ENCODE assay signal across 12 cellular contexts in genomic region chr2:47897191-47897955, GRCh38. TPM values are rescaled to one million over a fixed set of nuclear protein-coding genes. Genes with fewer than 3 reads are reported as not detected.
DNase-seq lines count a peak whose midpoint lies in the region; ATAC-seq and TF ChIP-seq lines count a peak whose summit lies in the region.
"Had no signal": no experiment of that assay in that cellular context is flagged by ENCODE, and none has a peak within 500 bp of the region (broad histone marks: within the 10 kb centered on the region; RNA-seq: fewer than 3 reads in every experiment).

No MANE protein-coding gene starts in this region.

- ATAC-seq in HG02642 (IDR thresholded peaks at IDR 0.05; ENCODE audit: poor library complexity, unreplicated experiment) (peak; percentile 45), HG03469 (IDR thresholded peaks at IDR 0.05; ENCODE audit: unreplicated experiment) (no peak)
- peak; percentile 66 for ATAC-seq in activated naive CD8-positive, alpha-beta T cell treated with anti-CD3 and anti-CD28 coated beads, Interleukin-2, amount 50 U/mL, for 24 hours
- ATAC-seq: mucosa of descending colon had no signal

- H3K27ac Mint-ChIP-seq in activated CD4-positive, alpha-beta T cell treated with anti-CD3 and anti-CD28 coated beads, Interleukin-2, amount 10 ng/mL, durations not matched to agents 24 days and 14 days = peak overlapping the region; percentile 48
- peak overlapping the region; percentile 88 for H3K27ac Mint-ChIP-seq in activated naive CD8-positive, alpha-beta T cell treated with anti-CD3 and anti-CD28 coated beads, Interleukin-2, amount 50 U/mL, for 24 hours

- no peaks in the 10 kb centered on the region for H3K27me3 ChIP-seq in smooth muscle cell (ENCODE audit: low read depth)
- H3K27me3 ChIP-seq: cardiac muscle cell had no signal

- H3K4me3 ChIP-seq in smooth muscle cell = no peak overlapping the region
- H3K4me3 ChIP-seq: cardiac muscle cell, mucosa of descending colon had no signal

- H3K9me3 Mint-ChIP-seq in activated CD4-positive, alpha-beta T cell treated with anti-CD3 and anti-CD28 coated beads, Interleukin-2, amount 10 ng/mL, durations not matched to agents 24 days and 14 days = no peaks in the 10 kb centered on the region
- H3K9me3 Mint-ChIP-seq in activated naive CD8-positive, alpha-beta T cell treated with anti-CD3 and anti-CD28 coated beads, Interleukin-2, amount 50 U/mL, for 24 hours = peaks cover 3% of the 10 kb centered on the region

- peak overlapping the region; percentile 15 for H3K27ac ChIP-seq in smooth muscle cell (ENCODE audit: low read depth)
- H3K27ac ChIP-seq: cardiac muscle cell, HL-60 had no signal

- no peak for DNase-seq in activated CD4-positive, alpha-beta T cell treated with anti-CD3 and anti-CD28 coated beads, Interleukin-2, amount 10 ng/mL, durations not matched to agents 24 days and 14 days
- no peak for DNase-seq in activated CD4-positive, alpha-beta T cell treated with anti-CD3 and anti-CD28 coated beads for 4 hours
- peak; percentile 28 for DNase-seq in activated naive CD8-positive, alpha-beta T cell treated with anti-CD3 and anti-CD28 coated beads, Interleukin-2, amount 50 U/mL, for 24 hours
- DNase-seq in smooth muscle cell (lab: John Stamatoyannopoulos, UW; ENCODE audit: unreplicated experiment) = no peak
- no peak for DNase-seq in GF-D8 (lab: John Stamatoyannopoulos, UW)
- no peak for DNase-seq in NCI-H774 (lab: John Stamatoyannopoulos, UW)
- DNase-seq: mucosa of descending colon, NCI-H226 had no signal

- H3K4me1 Mint-ChIP-seq in activated CD4-positive, alpha-beta T cell treated with anti-CD3 and anti-CD28 coated beads, Interleukin-2, amount 10 ng/mL, durations not matched to agents 24 days and 14 days = peaks cover 52% of the 10 kb centered on the region
- peaks cover 76% of the 10 kb centered on the region for H3K4me1 Mint-ChIP-seq in activated naive CD8-positive, alpha-beta T cell treated with anti-CD3 and anti-CD28 coated beads, Interleukin-2, amount 50 U/mL, for 24 hours

- no peak overlapping the region for H3K9ac ChIP-seq in smooth muscle cell (ENCODE audit: low read depth)

- H3K4me3 Mint-ChIP-seq in activated CD4-positive, alpha-beta T cell treated with anti-CD3 and anti-CD28 coated beads, Interleukin-2, amount 10 ng/mL, durations not matched to agents 24 days and 14 days = peak overlapping the region; percentile 17
- peak overlapping the region; percentile 71 for H3K4me3 Mint-ChIP-seq in activated naive CD8-positive, alpha-beta T cell treated with anti-CD3 and anti-CD28 coated beads, Interleukin-2, amount 50 U/mL, for 24 hours

- H3F3A ChIP-seq in smooth muscle cell (ENCODE audit: low read depth) = peaks cover 5% of the 10 kb centered on the region

- peak overlapping the region; percentile 20 for H3K4me2 ChIP-seq in smooth muscle cell

- H3K4me1 ChIP-seq in smooth muscle cell (ENCODE audit: low read depth) = peaks cover 7% of the 10 kb centered on the region

- no peak overlapping the region for H2AFZ ChIP-seq in smooth muscle cell (ENCODE audit: low read depth)

- WGBS in smooth muscle cell (ENCODE audit: low lambda C conversion rate) = 90% methylated on average over 5 of the region's 5 CpGs

- no peaks in the 10 kb centered on the region for H3K36me3 ChIP-seq in smooth muscle cell (ENCODE audit: low read depth)
- H3K36me3 ChIP-seq: cardiac muscle cell had no signal

- peaks cover 100% of the 10 kb centered on the region for H4K20me1 ChIP-seq in smooth muscle cell (ENCODE audit: low read depth)

- H3K36me3 Mint-ChIP-seq in activated CD4-positive, alpha-beta T cell treated with anti-CD3 and anti-CD28 coated beads, Interleukin-2, amount 10 ng/mL, durations not matched to agents 24 days and 14 days (ENCODE audit: low read depth) = peaks cover 21% of the 10 kb centered on the region
- peaks cover 20% of the 10 kb centered on the region for H3K36me3 Mint-ChIP-seq in activated naive CD8-positive, alpha-beta T cell treated with anti-CD3 and anti-CD28 coated beads, Interleukin-2, amount 50 U/mL, for 24 hours (ENCODE audit: low read depth)

- peaks cover 100% of the 10 kb centered on the region for H3K79me2 ChIP-seq in smooth muscle cell (ENCODE audit: low read depth)

- TF ChIP-seq CTCF in smooth muscle cell (IDR thresholded peaks at IDR 0.05; ENCODE audit: borderline replicate concordance, insufficient read depth, poor library complexity, severe bottlenecking) = no peak

- intact Hi-C loops in activated CD4-positive, alpha-beta T cell treated with anti-CD3 and anti-CD28 coated beads, Interleukin-2, amount 10 ng/mL, durations not matched to agents 24 days and 14 days (cut with micrococcal nuclease) = no loop called here

- no peaks in the 10 kb centered on the region for H3K27me3 Mint-ChIP-seq in activated CD4-positive, alpha-beta T cell treated with anti-CD3 and anti-CD28 coated beads, Interleukin-2, amount 10 ng/mL, durations not matched to agents 24 days and 14 days
- no peaks in the 10 kb centered on the region for H3K27me3 Mint-ChIP-seq in activated naive CD8-positive, alpha-beta T cell treated with anti-CD3 and anti-CD28 coated beads, Interleukin-2, amount 50 U/mL, for 24 hours

- H3K9me3 ChIP-seq in smooth muscle cell (replicated peaks; ENCODE audit: low read depth) = no peaks in the 10 kb centered on the region
- H3K9me3 ChIP-seq: mucosa of descending colon had no signal

RNA-seq across cellular contexts. Expression of gene FBXO11, which starts 8.9 kb away (rescaled TPM):
- total RNA-seq in activated CD4-positive, alpha-beta T cell treated with anti-CD3 and anti-CD28 coated beads, Interleukin-2, amount 10 ng/mL, durations not matched to agents 24 days and 14 days = 50.1 and 51.8 TPM in 2 replicates
- total RNA-seq in smooth muscle cell = 39.0 and 41.9 TPM in 2 replicates
- polyA plus RNA-seq in smooth muscle cell = 21.0 and 23.1 TPM in 2 replicates
